23 cellular contexts compared by ENCODE assay signal in genomic region chr12:131221061-131221945, GRCh38.
DNase-seq lines count a peak whose midpoint lies in the region; TF ChIP-seq lines count a peak whose summit lies in the region.
"Had no signal": no experiment of that assay in that cellular context is flagged by ENCODE, and none has a peak within 500 bp of the region (broad histone marks: within the 10 kb centered on the region; RNA-seq: fewer than 3 reads in every experiment).

No MANE protein-coding gene starts in this region.

- no peaks in the 10 kb centered on the region for H3K36me3 Mint-ChIP-seq in progenitor cell of endocrine pancreas (ENCODE audit: insufficient read depth)
- H3K36me3 Mint-ChIP-seq: stimulated activated memory B cell treated with anti-CD40 and anti-IgM and Interleukin-4, amounts not matched to agents 10 μg/mL and 1 μg/mL and 100 μg/mL, for 72 hours had no signal

- peak overlapping the region; percentile 45 for H3K27ac Mint-ChIP-seq in progenitor cell of endocrine pancreas
- H3K27ac Mint-ChIP-seq: activated T-helper 1 cell treated with anti-CD3 and anti-CD28 coated beads, Interleukin-12 subunit alpha, Interleukin-12 subunit beta, Interleukin-2, Interleukin-4 antibody, amounts not matched to agents 30 ng/mL and 10 ng/mL and 1 ng/mL, durations not matched to agents 14 hours and 24 hours and 36 hours; CD4-positive, alpha-beta T cell; stimulated activated memory B cell treated with anti-CD40 and anti-IgM and Interleukin-4, amounts not matched to agents 10 μg/mL and 1 μg/mL and 100 μg/mL, for 72 hours had no signal

- TF ChIP-seq CTCF in progenitor cell of endocrine pancreas (IDR thresholded peaks at IDR 0.05; ENCODE audit: unreplicated experiment), result no peak

- peak; percentile 40 for DNase-seq in H7
- peak; percentile 3 for DNase-seq in cerebellar cortex (ENCODE audit: low spot score)
- DNase-seq in progenitor cell of endocrine pancreas (ENCODE audit: low spot score, unreplicated experiment), result no peak
- no peak for DNase-seq in NAMALWA (ENCODE audit: low spot score)
- no peak for DNase-seq in GM19238 (ENCODE audit: insufficient read length, low spot score)
- no peak for DNase-seq in effector memory CD4-positive, alpha-beta T cell
- DNase-seq: activated naive CD4-positive, alpha-beta T cell treated with anti-CD3 and anti-CD28 coated beads, Interleukin-2, amount 50 U/mL, for 16 hours; amniotic stem cell; DMS 273 treated with DMSO at 0.1 percent for 48 hours; esophagus squamous epithelium; lower lobe of right lung; NCI-H1092; NCI-H187; NCI-H69; stimulated activated CD4-positive, alpha-beta T cell treated with anti-CD3 and anti-CD28 coated beads, Interleukin-4, amount 100 ng/mL, for 4 hours had no signal

- H3K27ac ChIP-seq in effector memory CD4-positive, alpha-beta T cell (ENCODE audit: insufficient read depth, low read length, poor library complexity, severe bottlenecking), result no peak overlapping the region
- H3K27ac ChIP-seq: esophagus squamous epithelium, HL-60, lower lobe of right lung, right lobe of liver, suprapubic skin had no signal

- no peaks in the 10 kb centered on the region for H3K27me3 Mint-ChIP-seq in progenitor cell of endocrine pancreas

- no peaks in the 10 kb centered on the region for H3K9me3 Mint-ChIP-seq in progenitor cell of endocrine pancreas (ENCODE audit: low read depth)
- H3K9me3 Mint-ChIP-seq: activated T-helper 1 cell treated with anti-CD3 and anti-CD28 coated beads, Interleukin-12 subunit alpha, Interleukin-12 subunit beta, Interleukin-2, Interleukin-4 antibody, amounts not matched to agents 30 ng/mL and 10 ng/mL and 1 ng/mL, durations not matched to agents 14 hours and 24 hours and 36 hours; CD4-positive, alpha-beta T cell; neural crest cell had no signal

- H3K4me3 Mint-ChIP-seq in progenitor cell of endocrine pancreas (ENCODE audit: low read depth), result no peak overlapping the region
- H3K4me3 Mint-ChIP-seq: activated T-helper 1 cell treated with anti-CD3 and anti-CD28 coated beads, Interleukin-12 subunit alpha, Interleukin-12 subunit beta, Interleukin-2, Interleukin-4 antibody, amounts not matched to agents 30 ng/mL and 10 ng/mL and 1 ng/mL, durations not matched to agents 14 hours and 24 hours and 36 hours; CD4-positive, alpha-beta T cell; stimulated activated memory B cell treated with anti-CD40 and anti-IgM and Interleukin-4, amounts not matched to agents 10 μg/mL and 1 μg/mL and 100 μg/mL, for 72 hours had no signal

- peaks cover 6% of the 10 kb centered on the region for H3K4me1 ChIP-seq in effector memory CD4-positive, alpha-beta T cell (ENCODE audit: control insufficient read depth, insufficient read depth, low read length, poor library complexity, severe bottlenecking)
- H3K4me1 ChIP-seq: right lobe of liver had no signal

- peak overlapping the region; percentile 18; the same call in 1 of the 2 replicates for H3K4me3 ChIP-seq in GM08714 (ENCODE audit: low read length)
- no peak overlapping the region for H3K4me3 ChIP-seq in H7 (ENCODE audit: insufficient read depth, low read depth, low read length)
- no peak overlapping the region for H3K4me3 ChIP-seq in effector memory CD4-positive, alpha-beta T cell (ENCODE audit: insufficient read depth, low read depth, low read length, poor library complexity, severe bottlenecking)
- H3K4me3 ChIP-seq: lower lobe of right lung, right lobe of liver, suprapubic skin had no signal

- no peaks in the 10 kb centered on the region for H3K27me3 ChIP-seq in H7 (ENCODE audit: control insufficient read depth, insufficient read depth, low read length)
- no peaks in the 10 kb centered on the region for H3K27me3 ChIP-seq in effector memory CD4-positive, alpha-beta T cell (replicated peaks; ENCODE audit: control insufficient read depth, insufficient read depth, low read length, poor library complexity, severe bottlenecking)
- H3K27me3 ChIP-seq: right lobe of liver had no signal

- no peaks in the 10 kb centered on the region for H3K36me3 ChIP-seq in H7 (replicated peaks; ENCODE audit: control insufficient read depth, insufficient read depth, low read length)
- H3K36me3 ChIP-seq in effector memory CD4-positive, alpha-beta T cell (ENCODE audit: control insufficient read depth, insufficient read depth, low read length), result no peaks in the 10 kb centered on the region
- H3K36me3 ChIP-seq: esophagus squamous epithelium, lower lobe of right lung, right lobe of liver, suprapubic skin had no signal

- peaks cover 32% of the 10 kb centered on the region for H3K4me1 Mint-ChIP-seq in progenitor cell of endocrine pancreas (ENCODE audit: low read depth)

- H3K9me3 ChIP-seq in effector memory CD4-positive, alpha-beta T cell (ENCODE audit: control insufficient read depth, low read length), result no peaks in the 10 kb centered on the region
- H3K9me3 ChIP-seq: esophagus squamous epithelium, lower lobe of right lung, right lobe of liver, suprapubic skin had no signal

Comparison
In these comparisons a context has a peak if more than half of its experiments do, and no peak if none do; other contexts are left out.
1. DNase-seq: peak in H7 (single experiment) and cerebellar cortex (single experiment); none in progenitor cell of endocrine pancreas (single experiment), NAMALWA (single experiment), GM19238 (single experiment) and effector memory CD4-positive, alpha-beta T cell (0 of 3).